In the genomic region with DNA sequence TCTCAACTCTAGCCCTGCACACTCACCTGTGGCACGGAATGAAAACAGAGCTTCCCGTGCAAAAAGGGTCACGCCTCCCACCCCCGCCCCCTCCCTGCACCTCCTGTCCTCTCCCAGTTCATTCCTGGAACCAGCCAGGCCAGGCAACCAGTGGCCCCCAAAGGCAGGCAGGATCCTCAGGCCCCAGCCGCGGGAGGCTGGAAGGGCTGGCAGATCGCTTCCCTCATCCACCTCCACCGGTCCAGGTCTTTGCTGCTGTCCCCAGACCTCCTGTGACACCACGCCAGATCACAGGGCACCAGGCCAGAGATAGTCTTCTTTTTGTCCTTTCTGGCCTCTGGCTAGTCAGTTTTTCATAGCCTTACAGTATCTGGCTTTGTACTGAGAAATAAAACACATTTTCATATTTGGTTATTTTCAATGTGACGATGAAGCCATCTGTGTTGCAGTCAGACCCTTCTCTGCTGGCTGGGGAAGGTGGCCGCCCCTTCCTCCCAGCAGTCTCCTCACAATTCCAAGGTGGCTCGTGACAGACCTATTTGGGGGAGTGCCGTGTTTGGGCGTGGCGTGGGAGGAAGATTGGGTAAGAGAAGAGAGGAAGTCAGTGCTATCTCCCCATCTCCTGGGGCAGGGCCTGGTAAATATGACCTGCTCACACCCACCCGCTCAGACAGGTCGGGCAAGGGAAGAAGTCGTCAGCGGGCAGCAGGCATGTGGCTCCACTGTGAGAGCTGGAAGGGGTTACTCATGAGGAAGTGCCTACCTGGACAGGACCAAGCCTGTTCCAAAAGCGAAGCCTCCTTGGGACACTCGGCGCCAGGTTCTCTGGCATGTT, we compare ENCODE assay signal across 10 cellular contexts. TPM values are rescaled to one million over a fixed set of nuclear protein-coding genes. Genes with fewer than 3 reads are reported as not detected.
DNase-seq lines count a peak whose midpoint lies in the region; ATAC-seq and TF ChIP-seq lines count a peak whose summit lies in the region.
"Had no signal": no experiment of that assay in that cellular context is flagged by ENCODE, and none has a peak within 500 bp of the region (broad histone marks: within the 10 kb centered on the region; RNA-seq: fewer than 3 reads in every experiment).

No MANE protein-coding gene starts in this region.

- H3K4me3 Mint-ChIP-seq in activated B cell treated with CpG ODN at 0.5 μM for 24 hours: no peak overlapping the region

- H3K36me3 ChIP-seq in effector memory CD4-positive, alpha-beta T cell (ENCODE audit: control insufficient read depth, insufficient read depth, low read length): peaks cover 6% of the 10 kb centered on the region
- no peaks in the 10 kb centered on the region for H3K36me3 ChIP-seq in SJCRH30

- peaks cover 39% of the 10 kb centered on the region for H3K4me1 ChIP-seq in effector memory CD4-positive, alpha-beta T cell (ENCODE audit: control insufficient read depth, insufficient read depth, low read length, poor library complexity, severe bottlenecking)
- no peaks in the 10 kb centered on the region for H3K4me1 ChIP-seq in SJCRH30

- H3K27ac ChIP-seq in effector memory CD4-positive, alpha-beta T cell (ENCODE audit: insufficient read depth, low read length, poor library complexity, severe bottlenecking): peak overlapping the region; percentile 62
- no peak overlapping the region for H3K27ac ChIP-seq in SJCRH30
- H3K27ac ChIP-seq: tibial artery had no signal

- H3K4me3 ChIP-seq in LNCaP clone FGC (ENCODE audit: low read depth, low read length) (no peak overlapping the region), SJCRH30 (no peak overlapping the region)
- peak overlapping the region; percentile 7 for H3K4me3 ChIP-seq in effector memory CD4-positive, alpha-beta T cell (ENCODE audit: insufficient read depth, low read depth, low read length, poor library complexity, severe bottlenecking)
- H3K4me3 ChIP-seq: tibial artery had no signal

- H3K9me3 ChIP-seq in effector memory CD4-positive, alpha-beta T cell (ENCODE audit: control insufficient read depth, low read length): no peaks in the 10 kb centered on the region
- no peaks in the 10 kb centered on the region for H3K9me3 ChIP-seq in SJCRH30 (replicated peaks)
- H3K9me3 ChIP-seq: tibial artery had no signal

- H3K36me3 Mint-ChIP-seq in activated B cell treated with CpG ODN at 0.5 μM for 24 hours (ENCODE audit: low read depth): peaks cover under 1% of the 10 kb centered on the region

- TF ChIP-seq CTCF in LNCaP clone FGC (IDR thresholded peaks at IDR 0.05; ENCODE audit: control insufficient read depth, extremely low read depth, insufficient read depth) (no peak), activated B cell treated with CpG ODN at 0.5 μM for 24 hours (IDR thresholded peaks at IDR 0.05) (no peak)

- intact Hi-C loops in activated B cell treated with CpG ODN at 0.5 μM for 24 hours (cut with micrococcal nuclease): no loop called here

- ATAC-seq in activated B cell treated with CpG ODN at 0.5 μM for 24 hours (ENCODE audit: low read depth): no peak

- H3K4me1 Mint-ChIP-seq in activated B cell treated with CpG ODN at 0.5 μM for 24 hours: peaks cover 11% of the 10 kb centered on the region

- no peaks in the 10 kb centered on the region for H3K27me3 ChIP-seq in effector memory CD4-positive, alpha-beta T cell (replicated peaks; ENCODE audit: control insufficient read depth, insufficient read depth, low read length, poor library complexity, severe bottlenecking)
- no peaks in the 10 kb centered on the region for H3K27me3 ChIP-seq in SJCRH30
- H3K27me3 ChIP-seq: tibial artery had no signal

- peak overlapping the region; percentile 72 for H3K27ac Mint-ChIP-seq in activated B cell treated with CpG ODN at 0.5 μM for 24 hours

- H3K27me3 Mint-ChIP-seq in activated B cell treated with CpG ODN at 0.5 μM for 24 hours: no peaks in the 10 kb centered on the region

- CTCF ChIA-PET in activated B cell treated with CpG ODN at 0.5 μM for 24 hours (lab: Charles Lee): no interaction called here

- H3K9me3 Mint-ChIP-seq in activated B cell treated with CpG ODN at 0.5 μM for 24 hours: no peaks in the 10 kb centered on the region

- POLR2A ChIA-PET in activated B cell treated with CpG ODN at 0.5 μM for 24 hours (lab: Charles Lee): interaction anchor here (1.4 kb wide), 1 partner anchor 23 kb away, joined by 3 read pairs; a partner anchor contains a TSS

- DNase-seq in LNCaP clone FGC (ENCODE audit: low read depth) (peak; percentile 95), activated B cell treated with CpG ODN at 0.5 μM for 24 hours (no peak), NCI-H1417 treated with DMSO at 0.1 percent for 48 hours (lab: John Stamatoyannopoulos, UW) (no peak), NCI-H82 (lab: John Stamatoyannopoulos, UW) (no peak), SJCRH30 (no peak), DMS 273 treated with DMSO at 0.1 percent for 48 hours (lab: John Stamatoyannopoulos, UW) (no peak)
- DNase-seq in effector memory CD4-positive, alpha-beta T cell: peak; percentile 36 to 49 (median 43)
- peak; percentile 50 for DNase-seq in stimulated activated CD8-positive, alpha-beta memory T cell treated with anti-CD3 and anti-CD28 coated beads, Interleukin-4, amount 100 ng/mL, for 48 hours
- DNase-seq: NCI-H2171 treated with DMSO at 0.1 percent for 48 hours had no signal

RNA-seq across cellular contexts. Expression of a gene that starts 9.1 kb away (rescaled TPM):
- total RNA-seq in activated B cell treated with CpG ODN at 0.5 μM for 24 hours: 5.1 and 7.7 TPM in 2 replicates
- total RNA-seq in SJCRH30 (2014; rRNA removed; shearing (Covaris generic)): 2.5 TPM in 2 replicates

RNA-seq across cellular contexts. Expression of a gene that starts 23.3 kb away (rescaled TPM):
- total RNA-seq in activated B cell treated with CpG ODN at 0.5 μM for 24 hours: 97.2 and 116 TPM in 2 replicates
- 15.3 and 19.9 TPM in 2 replicates for total RNA-seq in SJCRH30 (2014; rRNA removed; shearing (Covaris generic))

RNA-seq across cellular contexts. Expression of a gene that starts 40.9 kb away (rescaled TPM):
- 166 and 169 TPM in 2 replicates for total RNA-seq in activated B cell treated with CpG ODN at 0.5 μM for 24 hours
- 35.4 and 37.5 TPM in 2 replicates for total RNA-seq in SJCRH30 (2014; rRNA removed; shearing (Covaris generic))

RNA-seq across cellular contexts. Expression of a gene that starts 46.1 kb away (rescaled TPM):
- 159 and 175 TPM in 2 replicates for total RNA-seq in activated B cell treated with CpG ODN at 0.5 μM for 24 hours
- 45.2 and 49.7 TPM in 2 replicates for total RNA-seq in SJCRH30 (2014; rRNA removed; shearing (Covaris generic))

Comparison
In these comparisons a context has a peak if more than half of its experiments do, and no peak if none do; other contexts are left out.
1. DNase-seq: peak in LNCaP clone FGC (single experiment), effector memory CD4-positive, alpha-beta T cell (3 of 3) and stimulated activated CD8-positive, alpha-beta memory T cell treated with anti-CD3 and anti-CD28 coated beads, Interleukin-4, amount 100 ng/mL, for 48 hours (single experiment); none in activated B cell treated with CpG ODN at 0.5 μM for 24 hours (single experiment), NCI-H1417 treated with DMSO at 0.1 percent for 48 hours (single experiment), NCI-H82 (single experiment), SJCRH30 (0 of 2) and DMS 273 treated with DMSO at 0.1 percent for 48 hours (single experiment).